Comparison of ENCODE assay signal across 8 cellular contexts in the genomic region with DNA sequence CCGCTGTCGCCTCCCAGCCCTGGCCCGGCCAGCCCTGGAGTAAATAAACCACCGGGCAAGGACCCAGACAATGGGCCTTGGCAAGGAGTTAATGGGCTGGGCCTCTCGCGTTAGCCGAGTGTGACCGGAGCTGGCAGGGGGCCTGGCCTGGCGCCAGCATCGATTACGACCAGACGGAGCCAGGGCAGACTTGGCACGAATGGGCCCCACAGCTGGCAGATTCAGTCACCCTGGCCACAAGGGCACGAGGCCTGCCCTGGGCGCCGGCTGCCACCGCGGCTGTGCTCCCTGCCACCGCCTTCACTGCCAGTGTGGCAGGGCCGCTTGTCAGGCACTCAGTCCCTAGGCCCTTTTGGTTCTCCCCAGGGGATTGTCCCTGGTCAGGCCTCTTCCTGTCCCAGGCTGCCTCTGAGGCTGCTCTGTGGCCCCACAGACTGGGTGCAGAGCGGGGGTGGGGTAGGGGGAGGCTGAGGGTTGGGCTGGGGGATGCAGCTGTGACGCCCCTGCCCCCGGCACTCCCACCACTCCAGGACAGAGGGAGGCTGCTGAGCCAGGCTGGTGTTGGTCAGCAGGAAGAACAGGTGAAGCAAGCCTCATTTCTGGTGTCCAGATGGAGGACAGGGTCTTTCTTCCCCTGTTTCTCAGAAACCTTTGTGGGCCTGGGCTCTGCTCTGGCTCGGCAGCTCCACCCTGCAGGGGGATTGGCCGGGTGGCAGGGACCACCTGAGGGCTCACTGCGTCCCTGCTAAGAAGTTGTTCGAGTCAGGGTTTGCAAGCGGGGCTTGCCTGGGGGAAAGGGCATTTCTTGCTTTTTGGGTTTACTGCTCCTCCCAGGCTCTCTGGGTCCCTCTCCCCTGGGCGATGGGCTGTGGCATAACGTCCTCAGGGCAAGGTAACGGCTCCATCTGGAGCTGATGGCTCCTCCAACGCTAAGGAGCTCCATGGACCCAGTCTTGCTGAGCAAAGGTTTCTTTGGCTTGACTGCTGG. TPM values are rescaled to one million over a fixed set of nuclear protein-coding genes. Genes with fewer than 3 reads are reported as not detected.
A peak's percentile ranks its signal among the peaks of the same experiment; 100 is the strongest.
DNase-seq lines count a peak whose midpoint lies in the region; ATAC-seq, FAIRE-seq and TF ChIP-seq lines count a peak whose summit lies in the region.

No MANE protein-coding gene starts in this region.

- peak overlapping the region; percentile 68 for H3K9ac ChIP-seq in OCI-LY1 (ENCODE audit: low read length)

- no peaks in the 10 kb centered on the region for H4K20me1 ChIP-seq in OCI-LY1 (ENCODE audit: insufficient read depth, low read length)

- no peak overlapping the region for H2AFZ ChIP-seq in OCI-LY1 (ENCODE audit: low read length)

- 0 out of 2 replicates have a peak, but pooled peaks cover 5% of the 10 kb centered on the region for H3F3A ChIP-seq in OCI-LY1 (ENCODE audit: insufficient read depth, low read length)

- DNase-seq in AG08395 (ENCODE audit: low spot score) (peak; percentile 89), GM19239 (ENCODE audit: insufficient read length, low spot score) (no peak), HT-29 (ENCODE audit: low spot score) (peak; percentile 99), epithelial cell of esophagus (ENCODE audit: low read depth) (peak; percentile 44)

- H3K27ac ChIP-seq in OCI-LY1 (ENCODE audit: low read depth, low read length, poor library complexity, severe bottlenecking), result peak overlapping the region; percentile 98
- peak overlapping the region; percentile 16 for H3K27ac ChIP-seq in muscle layer of duodenum (ENCODE audit: low read length)

- no peaks in the 10 kb centered on the region for H3K79me2 ChIP-seq in OCI-LY1 (ENCODE audit: insufficient read depth, low read length)

- H3K4me1 ChIP-seq in OCI-LY1 (ENCODE audit: insufficient read depth, low read length, severe bottlenecking) (peaks cover 42% of the 10 kb centered on the region), muscle layer of duodenum (ENCODE audit: control insufficient read depth in 1 of 2, insufficient read depth in 2 of 2, low read length in 2 of 2) (peaks cover 4 to 8% of the 10 kb centered on the region in 2 donors)

- H3K9me3 ChIP-seq in OCI-LY1 (ENCODE audit: low read length) (no peaks in the 10 kb centered on the region), muscle layer of duodenum (ENCODE audit: control insufficient read depth in 1 of 2, low read length in 2 of 2) (no peaks in the 10 kb centered on the region)

- H3K36me3 ChIP-seq in OCI-LY1 (ENCODE audit: insufficient read depth, low read length) (no peaks in the 10 kb centered on the region), muscle layer of duodenum (ENCODE audit: control insufficient read depth in 1 of 2, insufficient read depth in 2 of 2, low read length in 2 of 2) (no peaks in the 10 kb centered on the region)

- H3K9me2 ChIP-seq in OCI-LY1 (ENCODE audit: low read depth, low read length), result no peaks in the 10 kb centered on the region

- TF ChIP-seq CTCF in OCI-LY1 (IDR thresholded peaks at IDR 0.05; ENCODE audit: low read length) (no peak), epithelial cell of esophagus (IDR thresholded peaks at IDR 0.05; ENCODE audit: insufficient read depth, low read depth, low read length, missing control alignments) (no peak)

- ATAC-seq in HG02884 (IDR thresholded peaks at IDR 0.05; ENCODE audit: unreplicated experiment) (no peak), GM18873 (IDR thresholded peaks at IDR 0.05; ENCODE audit: low FRiP score, unreplicated experiment) (no peak)

- peak overlapping the region; percentile 21 for H3K4me3 ChIP-seq in OCI-LY1 (ENCODE audit: low read depth, low read length, poor library complexity, severe bottlenecking)
- H3K4me3 ChIP-seq in epithelial cell of esophagus (ENCODE audit: low read length), result no peak overlapping the region
- H3K4me3 ChIP-seq in muscle layer of duodenum (ENCODE audit: low read depth in 1 of 2, low read length in 2 of 2), result no peak overlapping the region

- H3K27me3 ChIP-seq in OCI-LY1 (ENCODE audit: insufficient read depth, low read length) (no peaks in the 10 kb centered on the region), muscle layer of duodenum (ENCODE audit: low read depth, low read length) (no peaks in the 10 kb centered on the region)

- peak; percentile 59 for FAIRE-seq in GM19239 (lab: Jason Lieb, UNC)

- H3K4me2 ChIP-seq in OCI-LY1 (ENCODE audit: low read length), result peak overlapping the region; percentile 49

RNA-seq across cellular contexts. Expression of gene SRP14, which starts 30.5 kb away (rescaled TPM):
- total RNA-seq in HT-29 (2014; rRNA removed; shearing (Covaris generic)), result 245 and 295 TPM in 2 replicates

RNA-seq across cellular contexts. Expression of gene BMF, which starts 39.2 kb away (rescaled TPM):
- total RNA-seq in HT-29 (2014; rRNA removed; shearing (Covaris generic)), result 11.6 and 15.4 TPM in 2 replicates
